1 cellular context compared by ENCODE assay signal in the genomic region with DNA sequence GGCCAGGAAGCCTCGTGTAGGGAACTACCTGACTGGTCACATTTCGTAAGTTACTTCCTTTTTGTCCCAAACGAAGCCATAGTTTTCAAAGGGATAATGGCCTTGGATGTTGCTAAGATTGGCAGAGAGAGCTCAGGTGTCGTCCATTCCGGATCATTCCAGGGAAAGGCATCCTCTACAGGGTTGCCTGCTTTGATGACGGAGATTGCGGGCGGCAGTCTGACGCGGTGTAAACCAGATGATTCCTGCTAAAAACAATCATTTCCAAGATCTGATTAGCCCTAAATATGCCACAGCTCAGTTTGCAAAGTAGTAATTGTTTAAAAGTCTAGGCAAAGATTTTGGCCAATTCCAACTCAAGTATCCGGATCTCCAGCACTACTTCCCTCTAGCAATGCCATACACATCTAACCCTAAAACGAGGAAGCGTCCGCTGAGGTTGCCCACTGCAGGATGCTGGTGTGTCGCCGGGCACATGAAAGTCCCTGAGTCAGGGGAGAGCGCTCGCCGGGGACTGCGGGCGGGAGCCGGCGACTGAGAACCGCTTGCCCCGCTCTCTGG.
TF ChIP-seq lines count a peak whose summit lies in the region.

No MANE protein-coding gene starts in this region.

TF ChIP-seq in IMR-90, 13 proteins besides CTCF, POLR2A, EP300 and RAD21:
- no peak for TF ChIP-seq MXI1 (IDR thresholded peaks at IDR 0.05; ENCODE audit: borderline replicate concordance, low read depth, low read length)
- TF ChIP-seq, protein P1, sequence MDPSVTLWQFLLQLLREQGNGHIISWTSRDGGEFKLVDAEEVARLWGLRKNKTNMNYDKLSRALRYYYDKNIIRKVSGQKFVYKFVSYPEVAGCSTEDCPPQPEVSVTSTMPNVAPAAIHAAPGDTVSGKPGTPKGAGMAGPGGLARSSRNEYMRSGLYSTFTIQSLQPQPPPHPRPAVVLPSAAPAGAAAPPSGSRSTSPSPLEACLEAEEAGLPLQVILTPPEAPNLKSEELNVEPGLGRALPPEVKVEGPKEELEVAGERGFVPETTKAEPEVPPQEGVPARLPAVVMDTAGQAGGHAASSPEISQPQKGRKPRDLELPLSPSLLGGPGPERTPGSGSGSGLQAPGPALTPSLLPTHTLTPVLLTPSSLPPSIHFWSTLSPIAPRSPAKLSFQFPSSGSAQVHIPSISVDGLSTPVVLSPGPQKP (IDR thresholded peaks at IDR 0.05; ENCODE audit: borderline replicate concordance, low read depth, low read length) = no peak
- no peak for TF ChIP-seq RFX5 (IDR thresholded peaks at IDR 0.05; ENCODE audit: low read depth, low read length)
- TF ChIP-seq SMC3 (IDR thresholded peaks at IDR 0.05; ENCODE audit: low read depth, low read length) = no peak; the same call in 1 of the 2 replicates
- no peak for TF ChIP-seq MAZ (IDR thresholded peaks at IDR 0.05; ENCODE audit: borderline replicate concordance, low read depth, low read length)
- TF ChIP-seq MAFK (IDR thresholded peaks at IDR 0.05; ENCODE audit: low read depth, low read length) = no peak
- no peak for TF ChIP-seq NFE2L2 (IDR thresholded peaks at IDR 0.05; ENCODE audit: low read depth, low read length)
